17 cellular contexts compared by ENCODE assay signal in the genomic region with DNA sequence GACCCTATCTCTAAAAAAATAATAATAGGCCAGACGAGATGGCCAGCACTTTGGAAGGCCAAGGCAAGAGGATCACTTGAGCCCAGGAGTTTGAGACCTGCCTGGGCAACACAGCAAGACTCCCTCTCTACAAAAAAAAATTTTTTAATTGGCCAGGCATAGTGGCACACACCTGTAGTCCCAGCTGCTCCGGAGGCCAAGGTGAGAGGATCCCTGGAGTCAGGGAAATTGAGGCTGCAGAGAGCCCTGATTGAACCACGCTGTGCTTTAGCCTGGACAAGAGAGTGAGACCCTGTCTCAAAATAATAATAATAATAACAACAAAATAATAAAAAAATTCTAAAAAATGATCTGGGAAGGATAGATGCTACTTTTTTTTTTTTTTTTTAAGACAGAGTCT. TPM values are rescaled to one million over a fixed set of nuclear protein-coding genes. Genes with fewer than 3 reads are reported as not detected.
DNase-seq lines count a peak whose midpoint lies in the region; ATAC-seq, FAIRE-seq and TF ChIP-seq lines count a peak whose summit lies in the region.
"Had no signal": no experiment of that assay in that cellular context is flagged by ENCODE, and none has a peak within 500 bp of the region (broad histone marks: within the 10 kb centered on the region; RNA-seq: fewer than 3 reads in every experiment).

No MANE protein-coding gene starts in this region.

- peaks cover 4% of the 10 kb centered on the region; the same call in 1 of the 2 replicates for H3K23me2 ChIP-seq in H1 (ENCODE audit: low read depth, low read length)

- H3K9me3 ChIP-seq in OCI-LY7 (ENCODE audit: low read length) (no peaks in the 10 kb centered on the region), H1 (ENCODE audit: insufficient read depth in 2 of 2, low read depth in 1 of 2, low read length in 1 of 2) (no peaks in the 10 kb centered on the region), gastrocnemius medialis (no peaks in the 10 kb centered on the region)
- H3K9me3 ChIP-seq: left lung had no signal

- BruUV-seq in OCI-LY7 (replicated peaks; lab: Mats Ljungman, UMichigan) = no TSS peak

- H3K4ac ChIP-seq in H1 (replicated peaks; ENCODE audit: insufficient read length, low read depth, low read length) = no peak overlapping the region

- H3K18ac ChIP-seq in H1 (ENCODE audit: extremely low read depth, low read length) = no peak overlapping the region

- no peak overlapping the region for H2BK20ac ChIP-seq in H1 (ENCODE audit: low read length)

- POLR2A ChIA-PET in OCI-LY7 (lab: Charles Lee) (interaction anchor here (0.7 kb wide), 2 partner anchors 16 to 21 kb away, joined by 3 to 5 read pairs; no protein-coding TSS in a partner anchor), H1 (lab: Charles Lee; ENCODE audit: partially characterized antibody) (interaction anchor here (1.2 to 43.1 kb wide), 2 partner anchors 12 to 38 kb away, joined by 4 to 1197 read pairs; partner anchors contain the start of genes PKN3 and SET)

- no peak overlapping the region for H2AK5ac ChIP-seq in H1 (ENCODE audit: low read depth, low read length)

- H3K36me3 ChIP-seq in OCI-LY7 (ENCODE audit: insufficient read depth, low read length) (no peaks in the 10 kb centered on the region), H1 (ENCODE audit: control insufficient read depth in 2 of 4, insufficient read depth in 4 of 4, low read length in 3 of 4) (peaks cover 0 to 9% (median 0%) of the 10 kb centered on the region in 4 experiments; a peak in 1 of 8 replicates), gastrocnemius medialis (no peaks in the 10 kb centered on the region)
- H3K36me3 ChIP-seq: left lung had no signal

- TF ChIP-seq POLR2A in H1 (IDR thresholded peaks at IDR 0.05; ENCODE audit: control extremely low read depth in 1 of 2, low read depth in 2 of 2, low read length in 2 of 2) (no peak), gastrocnemius medialis (IDR thresholded peaks at IDR 0.05) (no peak)

- peak overlapping the region; percentile 90 for H2BK12ac ChIP-seq in H1 (ENCODE audit: low read depth, low read length)

- H3K4me3 ChIP-seq in OCI-LY7 (ENCODE audit: low read depth, low read length, poor library complexity, severe bottlenecking) = no peak overlapping the region
- H3K4me3 ChIP-seq in H1 (ENCODE audit: extremely low read depth in 1 of 4, insufficient read depth in 2 of 4, low read depth in 3 of 4, low read length in 4 of 4) = no peak overlapping the region
- H3K4me3 ChIP-seq in gastrocnemius medialis = no peak overlapping the region

- H3K79me1 ChIP-seq in H1 (ENCODE audit: low read depth, low read length) = no peaks in the 10 kb centered on the region; the same call in 1 of the 2 replicates

- CTCF ChIA-PET in OCI-LY7 (lab: Charles Lee; ENCODE audit: unreplicated experiment) = no interaction called here
- CTCF ChIA-PET in H1 (lab: Charles Lee; ENCODE audit: partially characterized antibody) = interaction anchor here (0.7 to 1.2 kb wide), 2 partner anchors 12 to 15 kb away, joined by 3 to 4 read pairs; no protein-coding TSS in a partner anchor

- H3K27ac ChIP-seq in OCI-LY7 (ENCODE audit: low read depth, low read length, poor library complexity, severe bottlenecking) = no peak overlapping the region
- H3K27ac ChIP-seq in H1 (ENCODE audit: low read depth, low read length) = no peak overlapping the region
- H3K27ac ChIP-seq in gastrocnemius medialis = no peak overlapping the region

- H3K4me3 Mint-ChIP-seq in activated T-cell treated with anti-CD3 and anti-CD28 coated beads, Interleukin-2, amount 50 U/mL, for 24 hours = peak overlapping the region; percentile 78
- no peak overlapping the region for H3K4me3 Mint-ChIP-seq in activated T-cell treated with anti-CD3 and anti-CD28 coated beads, Interleukin-2, amount 50 U/mL, for 4 hours
- no peak overlapping the region for H3K4me3 Mint-ChIP-seq in osteocyte (ENCODE audit: unreplicated experiment)

- no peaks in the 10 kb centered on the region for H3K27me3 Mint-ChIP-seq in activated T-cell treated with anti-CD3 and anti-CD28 coated beads, Interleukin-2, amount 50 U/mL, for 24 hours
- H3K27me3 Mint-ChIP-seq in activated T-cell treated with anti-CD3 and anti-CD28 coated beads, Interleukin-2, amount 50 U/mL, for 4 hours (ENCODE audit: low read depth) = no peaks in the 10 kb centered on the region
- no peaks in the 10 kb centered on the region for H3K27me3 Mint-ChIP-seq in osteocyte (ENCODE audit: unreplicated experiment)

- no peak overlapping the region for H2BK120ac ChIP-seq in H1 (replicated peaks; ENCODE audit: low read depth, low read length)

- no peaks in the 10 kb centered on the region for H3K9me3 Mint-ChIP-seq in activated T-cell treated with anti-CD3 and anti-CD28 coated beads, Interleukin-2, amount 50 U/mL, for 24 hours
- no peaks in the 10 kb centered on the region for H3K9me3 Mint-ChIP-seq in activated T-cell treated with anti-CD3 and anti-CD28 coated beads, Interleukin-2, amount 50 U/mL, for 4 hours
- no peaks in the 10 kb centered on the region for H3K9me3 Mint-ChIP-seq in osteocyte (ENCODE audit: unreplicated experiment)

- no peak overlapping the region for H3K56ac ChIP-seq in H1 (replicated peaks; ENCODE audit: insufficient read length, low read depth, low read length)

- TF ChIP-seq CTCF in OCI-LY7 (conservative IDR thresholded peaks at IDR 0.05; ENCODE audit: low read length) = no peak
- TF ChIP-seq CTCF in H1 (IDR thresholded peaks at IDR 0.05; ENCODE audit: control extremely low read depth in 1 of 3, insufficient read depth in 1 of 3, low read depth in 1 of 3, low read length in 3 of 3) = no peak
- no peak for TF ChIP-seq CTCF in osteocyte (IDR thresholded peaks at IDR 0.05)
- TF ChIP-seq CTCF in gastrocnemius medialis (IDR thresholded peaks at IDR 0.05 in 4 of 5, conservative IDR thresholded peaks at IDR 0.05 in 1 of 5) = no peak

- in situ Hi-C loops in gastrocnemius medialis (cut with MboI; ENCODE audit: low sequenced_read_pairs in 4 of 4) = no loop called here

- H2BK5ac ChIP-seq in H1 (ENCODE audit: low read depth, low read length) = no peak overlapping the region

- no peak overlapping the region for H3K23ac ChIP-seq in H1 (ENCODE audit: insufficient read length)

- no peak for FAIRE-seq in H1 (lab: Jason Lieb, UNC)
- FAIRE-seq in urothelium cell line (lab: Jason Lieb, UNC) = no peak
- FAIRE-seq: RCC 7860 had no signal

- DNase-seq in activated T-cell treated with anti-CD3 and anti-CD28 coated beads, Interleukin-2, amount 50 U/mL, for 24 hours = no peak
- DNase-seq in activated T-cell treated with anti-CD3 and anti-CD28 coated beads, Interleukin-2, amount 50 U/mL, for 4 hours = no peak
- DNase-seq in OCI-LY7 (ENCODE audit: low spot score) (no peak), H1 (ENCODE audit: low read depth in 1 of 2, low spot score in 2 of 2) (no peak), osteocyte (ENCODE audit: extremely low spot score, unreplicated experiment) (no peak), NCI-H526 (lab: John Stamatoyannopoulos, UW) (no peak), urothelium cell line (ENCODE audit: low spot score) (no peak), gastrocnemius medialis (no peak)
- DNase-seq: activated T-cell treated with anti-CD3 and anti-CD28 coated beads for 4 hours; central memory CD4-positive, alpha-beta T cell; COR-L47; effector memory CD4-positive, alpha-beta T cell; left lung; NCI-H1092; NCI-H748 treated with DMSO at 0.1 percent for 48 hours; retina had no signal

- H2AFZ ChIP-seq in OCI-LY7 (ENCODE audit: low read length) (peak overlapping the region; percentile 87; the same call in 1 of the 2 replicates), H1 (ENCODE audit: low read length) (no peak overlapping the region)

- peaks cover 12% of the 10 kb centered on the region for H3K4me1 ChIP-seq in OCI-LY7 (ENCODE audit: insufficient read depth, low read length, poor library complexity, severe bottlenecking)
- no peaks in the 10 kb centered on the region; a peak in 2 of 7 replicates for H3K4me1 ChIP-seq in H1 (replicated peaks in 1 of 4; ENCODE audit: control insufficient read depth in 3 of 4, insufficient read depth in 4 of 4, low read length in 3 of 4)
- H3K4me1 ChIP-seq in gastrocnemius medialis = no peaks in the 10 kb centered on the region

- H3K27me3 ChIP-seq in H1 (replicated peaks in 1 of 4; ENCODE audit: control insufficient read depth in 3 of 4, extremely low read depth in 1 of 4, insufficient read depth in 3 of 4, low read length in 3 of 4) (no peaks in the 10 kb centered on the region), gastrocnemius medialis (no peaks in the 10 kb centered on the region)
- H3K27me3 ChIP-seq: left lung had no signal

- 92% methylated on average over 3 of the region's 3 CpGs; no CpG with 5 or more reads in 1 of the 2 experiments for WGBS in H1 (ENCODE audit: extremely low coverage in 1 of 2, insufficient coverage in 1 of 2, insufficient read length in 1 of 2, insufficient replicate concordance in 2 of 2, low coverage in 1 of 2, low lambda C conversion rate in 2 of 2, missing lambda C conversion rate in 1 of 2), 2 experiments

- ATAC-seq in activated T-cell treated with anti-CD3 and anti-CD28 coated beads, Interleukin-2, amount 50 U/mL, for 4 hours = no peak
- no peak for ATAC-seq in gastrocnemius medialis
- ATAC-seq: left lung had no signal

- TF ChIP-seq RAD21 in H1 (IDR thresholded peaks at IDR 0.05 in 1 of 2, conservative IDR thresholded peaks at IDR 0.05 in 1 of 2; ENCODE audit: low read depth in 2 of 2, low read length in 2 of 2) = no peak

- H4K91ac ChIP-seq in H1 (replicated peaks; ENCODE audit: insufficient read length, low read length) = no peak overlapping the region

- no peak overlapping the region for H3K14ac ChIP-seq in H1 (ENCODE audit: insufficient read length)

- no peak for TF ChIP-seq EP300 in H1 (IDR thresholded peaks at IDR 0.05; ENCODE audit: borderline replicate concordance in 1 of 2, low read depth in 2 of 2, low read length in 2 of 2)

- no peak overlapping the region for H3K4me2 ChIP-seq in OCI-LY7 (ENCODE audit: low read length)
- H3K4me2 ChIP-seq in H1 (ENCODE audit: insufficient read depth in 1 of 2, low read depth in 2 of 2, low read length in 2 of 2) = no peak overlapping the region; a peak in 1 of 4 replicates

- no peak overlapping the region for H2BK15ac ChIP-seq in H1 (ENCODE audit: low read length)

- H3K36me3 Mint-ChIP-seq in activated T-cell treated with anti-CD3 and anti-CD28 coated beads, Interleukin-2, amount 50 U/mL, for 24 hours (ENCODE audit: low read depth) = peaks cover 6% of the 10 kb centered on the region
- no peaks in the 10 kb centered on the region for H3K36me3 Mint-ChIP-seq in activated T-cell treated with anti-CD3 and anti-CD28 coated beads, Interleukin-2, amount 50 U/mL, for 4 hours (ENCODE audit: insufficient read depth)
- peaks cover 5% of the 10 kb centered on the region for H3K36me3 Mint-ChIP-seq in osteocyte (ENCODE audit: unreplicated experiment)

- no peak overlapping the region for H4K5ac ChIP-seq in H1 (ENCODE audit: insufficient read length, low read depth, low read length)

- peak overlapping the region; percentile 100 for H3K27ac Mint-ChIP-seq in activated T-cell treated with anti-CD3 and anti-CD28 coated beads, Interleukin-2, amount 50 U/mL, for 24 hours
- H3K27ac Mint-ChIP-seq in osteocyte (ENCODE audit: unreplicated experiment) = peak overlapping the region; percentile 100

- intact Hi-C loops in OCI-LY7 (cut with micrococcal nuclease; ENCODE audit: unreplicated experiment) (no loop called here), gastrocnemius medialis (cut with DNase I; ENCODE audit: low total_unique reads) (loop anchor here (2.0 kb wide), 2 partner anchors 23 to 49 kb away; no protein-coding TSS in a partner anchor)

- peaks cover 6% of the 10 kb centered on the region for H3K4me1 Mint-ChIP-seq in activated T-cell treated with anti-CD3 and anti-CD28 coated beads, Interleukin-2, amount 50 U/mL, for 24 hours (ENCODE audit: low read depth)
- peaks cover 6% of the 10 kb centered on the region for H3K4me1 Mint-ChIP-seq in activated T-cell treated with anti-CD3 and anti-CD28 coated beads, Interleukin-2, amount 50 U/mL, for 4 hours (ENCODE audit: low read depth)
- H3K4me1 Mint-ChIP-seq in osteocyte (ENCODE audit: unreplicated experiment) = peaks cover 20% of the 10 kb centered on the region

- H4K20me1 ChIP-seq in OCI-LY7 (ENCODE audit: insufficient read depth, low read length) (no peaks in the 10 kb centered on the region), H1 (replicated peaks in 1 of 2; ENCODE audit: control insufficient read depth in 1 of 2, insufficient read depth in 2 of 2, low read length in 2 of 2) (peaks cover 0 to 2% of the 10 kb centered on the region in 2 experiments)

- H3K79me2 ChIP-seq in OCI-LY7 (ENCODE audit: insufficient read depth, low read depth, low read length) = no peaks in the 10 kb centered on the region
- H3K79me2 ChIP-seq in H1 (ENCODE audit: control insufficient read depth in 1 of 2, insufficient read depth in 2 of 2, low read length in 2 of 2) = no peaks in the 10 kb centered on the region

- H3K9me2 ChIP-seq in OCI-LY7 (ENCODE audit: insufficient read depth, low read length) = no peaks in the 10 kb centered on the region

- H4K8ac ChIP-seq in H1 (ENCODE audit: extremely low read depth, insufficient read depth, low read length) = no peak overlapping the region

- no peak overlapping the region for H3K9ac ChIP-seq in H1 (replicated peaks in 1 of 4; ENCODE audit: extremely low read depth in 1 of 4, low read depth in 3 of 4, low read length in 3 of 4)

RNA-seq across cellular contexts. Expression of gene DYNC2I2, which starts 1.1 kb away (rescaled TPM):
- 10 to 100 TPM; 27.4 to 37.4 (median 32.0) TPM for total RNA-seq in activated T-cell treated with anti-CD3 and anti-CD28 coated beads, Interleukin-2, amount 50 U/mL, for 4 hours
- 71.8 and 97.6 TPM in 2 replicates for total RNA-seq in OCI-LY7 (2014; rRNA removed; shearing (Covaris generic))
- total RNA-seq in OCI-LY7 (2022) (51.6 and 55.5 TPM in 2 replicates), osteocyte (62.5 and 68.6 TPM in 2 replicates), gastrocnemius medialis (10 to 100 TPM; 11.4 to 29.1 (median 21.1) TPM)
- total RNA-seq in H1 (2021; fragmentation: NEBNext Ultra II Directional; extraction: Animal tissue kit (Norgen Biotek cat#: 25700)) = 58.0 and 60.4 TPM in 2 replicates
- 78.5 and 113 TPM in 2 replicates for polyA plus RNA-seq in H1 (2011; rRNA removed)
- polyA plus RNA-seq in H1 (2011; cell fraction: cytosol; rRNA removed) = 112 TPM
- 203 TPM for polyA plus RNA-seq in H1 (2011; cell fraction: nucleus; rRNA removed)
- polyA plus RNA-seq in H1 (2012, experiment 1 of 2) = 31.8 to 74.2 TPM (median 69.7 TPM) in 4 replicates
- polyA plus RNA-seq in H1 (2012, experiment 2 of 2) = 67.0 TPM
- 27.5 TPM for polyA plus RNA-seq in H1 (2013, experiment 1 of 2)
- polyA plus RNA-seq in H1 (2013, experiment 2 of 2) = 25.5 TPM
- polyA minus RNA-seq in H1 (2011; rRNA and poly(A)+ RNA removed) = 27.1 and 35.1 TPM in 2 replicates
- polyA minus RNA-seq in H1 (2011; cell fraction: cytosol; rRNA and poly(A)+ RNA removed) = 49.7 TPM
- 59.3 TPM for polyA minus RNA-seq in H1 (2011; cell fraction: nucleus; rRNA and poly(A)+ RNA removed)

RNA-seq across cellular contexts. Expression of gene SET, which starts 31.2 kb away (rescaled TPM):
- total RNA-seq in activated T-cell treated with anti-CD3 and anti-CD28 coated beads, Interleukin-2, amount 50 U/mL, for 4 hours = 100 to 1,000 TPM; 761 to 865 (median 792) TPM
- total RNA-seq in OCI-LY7 (2014; rRNA removed; shearing (Covaris generic)) = 598 and 1,041 TPM in 2 replicates
- total RNA-seq in OCI-LY7 (2022) (686 and 701 TPM in 2 replicates), osteocyte (381 and 382 TPM in 2 replicates), gastrocnemius medialis (100 to 1,000 TPM; 102 to 191 (median 170) TPM)
- total RNA-seq in H1 (2021; fragmentation: NEBNext Ultra II Directional; extraction: Animal tissue kit (Norgen Biotek cat#: 25700)) = 1,327 and 1,345 TPM in 2 replicates
- 466 and 513 TPM in 2 replicates for polyA plus RNA-seq in H1 (2011; rRNA removed)
- polyA plus RNA-seq in H1 (2011; cell fraction: cytosol; rRNA removed) = 383 TPM
- polyA plus RNA-seq in H1 (2011; cell fraction: nucleus; rRNA removed) = 93.4 TPM
- 759 to 1,315 TPM (median 835 TPM) in 4 replicates for polyA plus RNA-seq in H1 (2012, experiment 1 of 2)
- polyA plus RNA-seq in H1 (2012, experiment 2 of 2) = 163 TPM
- polyA plus RNA-seq in H1 (2013, experiment 1 of 2) = 862 TPM
- polyA plus RNA-seq in H1 (2013, experiment 2 of 2) = 900 TPM
- 245 and 251 TPM in 2 replicates for polyA minus RNA-seq in H1 (2011; rRNA and poly(A)+ RNA removed)
- 1,111 TPM for polyA minus RNA-seq in H1 (2011; cell fraction: cytosol; rRNA and poly(A)+ RNA removed)
- polyA minus RNA-seq in H1 (2011; cell fraction: nucleus; rRNA and poly(A)+ RNA removed) = 200 TPM

RNA-seq across cellular contexts. Expression of gene PKN3, which starts 44.5 kb away (rescaled TPM):
- total RNA-seq in activated T-cell treated with anti-CD3 and anti-CD28 coated beads, Interleukin-2, amount 50 U/mL, for 4 hours = 10 to 100 TPM in 1 of 3 donors, 1 to 10 TPM in 2; 5.5 to 10.1 (median 8.1) TPM
- total RNA-seq in OCI-LY7 (2014; rRNA removed; shearing (Covaris generic)) = 0.88 and 1.5 TPM in 2 replicates
- total RNA-seq in OCI-LY7 (2022) = 3.3 and 4.6 TPM in 2 replicates
- total RNA-seq in H1 (2021; fragmentation: NEBNext Ultra II Directional; extraction: Animal tissue kit (Norgen Biotek cat#: 25700)) = 15.2 and 16.3 TPM in 2 replicates
- polyA plus RNA-seq in H1 (2011; rRNA removed) = 15.7 and 24.4 TPM in 2 replicates
- polyA plus RNA-seq in H1 (2011; cell fraction: cytosol; rRNA removed) = 20.7 TPM
- 49.0 TPM for polyA plus RNA-seq in H1 (2011; cell fraction: nucleus; rRNA removed)
- polyA plus RNA-seq in H1 (2012, experiment 1 of 2) = 12.4 to 21.9 TPM (median 18.9 TPM) in 4 replicates
- polyA plus RNA-seq in H1 (2012, experiment 2 of 2) = 16.2 TPM
- polyA plus RNA-seq in H1 (2013, experiment 1 of 2) = 11.3 TPM
- polyA plus RNA-seq in H1 (2013, experiment 2 of 2) = 11.3 TPM
- polyA minus RNA-seq in H1 (2011; rRNA and poly(A)+ RNA removed) = 7.2 and 10.8 TPM in 2 replicates
- 15.9 TPM for polyA minus RNA-seq in H1 (2011; cell fraction: cytosol; rRNA and poly(A)+ RNA removed)
- 11.0 TPM for polyA minus RNA-seq in H1 (2011; cell fraction: nucleus; rRNA and poly(A)+ RNA removed)
- total RNA-seq in osteocyte = 7.5 and 8.0 TPM in 2 replicates
- total RNA-seq in gastrocnemius medialis = 1 to 10 TPM; 1.4 to 5.2 (median 3.3) TPM
